9 cellular contexts compared by ENCODE assay signal in the genomic region with DNA sequence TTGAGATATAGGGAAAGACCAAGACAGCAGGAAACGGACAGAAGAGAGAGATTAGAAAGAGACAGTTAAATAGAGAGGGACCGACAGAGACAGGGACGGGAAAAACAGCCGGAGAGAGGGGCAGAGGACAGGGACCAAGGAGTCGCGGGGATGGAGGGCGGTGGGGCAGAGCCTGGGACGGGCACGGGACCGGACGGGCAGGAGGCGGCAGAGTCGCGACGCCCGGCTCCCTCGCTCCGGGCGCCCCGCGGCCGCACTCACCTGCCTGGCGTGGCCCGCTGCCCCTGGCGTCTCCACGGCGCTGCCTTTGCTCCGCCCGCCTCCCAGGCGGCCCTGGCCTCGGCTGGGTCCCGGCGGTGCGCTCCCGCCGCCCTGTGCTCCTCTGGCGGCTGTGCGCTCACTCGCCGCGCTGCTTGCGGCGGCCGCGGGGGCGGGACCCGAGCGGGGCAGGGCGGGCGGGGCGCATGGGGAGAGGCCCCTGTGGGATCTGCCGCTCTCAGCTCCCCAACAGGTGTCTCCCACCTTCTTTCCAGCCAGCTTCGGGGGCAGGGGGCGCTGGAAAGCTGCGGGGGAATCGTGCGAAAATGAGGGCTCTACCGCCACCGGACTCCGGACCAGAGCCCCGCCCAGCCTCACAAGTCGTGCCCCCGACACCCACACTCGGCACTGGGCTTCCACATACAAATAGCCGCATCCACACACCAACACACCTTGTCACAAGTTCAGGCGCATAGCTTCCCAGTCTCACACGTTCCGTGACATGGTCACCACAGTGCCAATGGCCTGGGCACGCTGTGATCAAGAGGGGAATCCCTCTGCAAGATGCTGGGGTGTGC. TPM values are rescaled to one million over a fixed set of nuclear protein-coding genes. Genes with fewer than 3 reads are reported as not detected.
DNase-seq lines count a peak whose midpoint lies in the region; ATAC-seq and TF ChIP-seq lines count a peak whose summit lies in the region.
"Had no signal": no experiment of that assay in that cellular context is flagged by ENCODE, and none has a peak within 500 bp of the region (broad histone marks: within the 10 kb centered on the region; RNA-seq: fewer than 3 reads in every experiment).

A gene with protein sequence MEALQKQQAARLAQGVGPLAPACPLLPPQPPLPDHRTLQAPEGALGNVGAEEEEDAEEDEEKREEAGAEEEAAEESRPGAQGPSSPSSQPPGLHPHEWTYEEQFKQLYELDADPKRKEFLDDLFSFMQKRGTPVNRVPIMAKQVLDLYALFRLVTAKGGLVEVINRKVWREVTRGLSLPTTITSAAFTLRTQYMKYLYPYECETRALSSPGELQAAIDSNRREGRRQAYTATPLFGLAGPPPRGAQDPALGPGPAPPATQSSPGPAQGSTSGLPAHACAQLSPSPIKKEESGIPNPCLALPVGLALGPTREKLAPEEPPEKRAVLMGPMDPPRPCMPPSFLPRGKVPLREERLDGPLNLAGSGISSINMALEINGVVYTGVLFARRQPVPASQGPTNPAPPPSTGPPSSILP (minus strand): TSS at position 411 of the 836 bp plus-strand sequence. CDS start 1,052 bp downstream, outside the sequence.

- peak; percentile 81 for ATAC-seq in activated B cell treated with CpG ODN at 0.5 μM for 24 hours (ENCODE audit: low read depth)
- peak; percentile 86 for ATAC-seq in upper lobe of right lung

- peaks cover 57% of the 10 kb centered on the region for H3K27me3 Mint-ChIP-seq in activated B cell treated with CpG ODN at 0.5 μM for 24 hours

- H3K27ac ChIP-seq in muscle layer of colon (ENCODE audit: low read depth, low read length) = no peak within 1 kb of the TSS
- H3K27ac ChIP-seq in upper lobe of right lung = no peak within 1 kb of the TSS

- no peaks in the 10 kb centered on the region for H3K36me3 Mint-ChIP-seq in activated B cell treated with CpG ODN at 0.5 μM for 24 hours (ENCODE audit: low read depth)

- no peaks in the 10 kb centered on the region for H3K36me3 ChIP-seq in muscle layer of colon (ENCODE audit: insufficient read depth, low read length)
- H3K36me3 ChIP-seq in upper lobe of right lung = no peaks in the 10 kb centered on the region

- H3K4me1 ChIP-seq in muscle layer of colon (ENCODE audit: insufficient read depth, low read length) = peaks cover 11% of the 10 kb centered on the region
- peaks cover 12% of the 10 kb centered on the region for H3K4me1 ChIP-seq in upper lobe of right lung

- DNase-seq in AG09309 (ENCODE audit: low read depth) (no peak), HFF-Myc (ENCODE audit: extremely low read depth, low read depth) (no peak), activated B cell treated with CpG ODN at 0.5 μM for 24 hours (peak; percentile 47), upper lobe of right lung (peak; percentile 75), epidermal melanocyte (ENCODE audit: insufficient read length, low spot score) (no peak), medulla oblongata (ENCODE audit: extremely low spot score) (no peak)
- DNase-seq in effector CD8-positive, alpha-beta T cell (lab: John Stamatoyannopoulos, UW) = peak; percentile 30

- H3K27me3 ChIP-seq in muscle layer of colon (ENCODE audit: control insufficient read depth in 1 of 2, insufficient read depth in 2 of 2, low read length in 2 of 2) (peaks cover 45 to 57% of the 10 kb centered on the region in 2 donors), upper lobe of right lung (peaks cover 60% of the 10 kb centered on the region)

- peaks cover 21% of the 10 kb centered on the region for H3K4me1 Mint-ChIP-seq in activated B cell treated with CpG ODN at 0.5 μM for 24 hours

- TF ChIP-seq CTCF in AG09309 (IDR thresholded peaks at IDR 0.05; ENCODE audit: control insufficient read depth, insufficient read depth, low read depth, low read length, missing control alignments) (no peak), HFF-Myc (IDR thresholded peaks at IDR 0.05; ENCODE audit: low read depth, low read length, missing control alignments) (no peak), activated B cell treated with CpG ODN at 0.5 μM for 24 hours (IDR thresholded peaks at IDR 0.05) (no peak), upper lobe of right lung (IDR thresholded peaks at IDR 0.05) (no peak)

- H3K4me3 Mint-ChIP-seq in activated B cell treated with CpG ODN at 0.5 μM for 24 hours = peak within 1 kb of the TSS; percentile 78

- CTCF ChIA-PET in activated B cell treated with CpG ODN at 0.5 μM for 24 hours (lab: Charles Lee) = interaction anchor here (1.4 kb wide), 1 partner anchor 18 kb away, joined by 4 read pairs; the partner anchor contains the start of gene GALT

- intact Hi-C loops in activated B cell treated with CpG ODN at 0.5 μM for 24 hours (cut with micrococcal nuclease) (loop anchor here (1.0 kb wide), 1 partner anchor 9 kb away; the partner anchor contains the start of gene DCTN3), upper lobe of right lung (cut with DNase I) (no loop called here)

- H3K27ac Mint-ChIP-seq in activated B cell treated with CpG ODN at 0.5 μM for 24 hours = no peak within 1 kb of the TSS

- POLR2A ChIA-PET in activated B cell treated with CpG ODN at 0.5 μM for 24 hours (lab: Charles Lee) = interaction anchor here (1.7 kb wide), 1 partner anchor 9 kb away, joined by 7 read pairs; the partner anchor contains the start of gene SIGMAR1

- no peaks in the 10 kb centered on the region for H3K9me3 Mint-ChIP-seq in activated B cell treated with CpG ODN at 0.5 μM for 24 hours

- H3K4me3 ChIP-seq in AG09309 (ENCODE audit: control insufficient read depth, low read depth, low read length) = peak within 1 kb of the TSS; percentile 45
- H3K4me3 ChIP-seq in HFF-Myc (replicated peaks; ENCODE audit: low read depth, low read length) = 0 out of 2 replicates have a peak within 1 kb of the TSS, but pooled peaks have one; percentile 14
- peak within 1 kb of the TSS; percentile 30 to 52 for H3K4me3 ChIP-seq in muscle layer of colon (ENCODE audit: low read depth in 1 of 2, low read length in 2 of 2)
- H3K4me3 ChIP-seq in upper lobe of right lung = peak within 1 kb of the TSS; percentile 39

- H3K9ac ChIP-seq in muscle layer of colon (ENCODE audit: low read length) = no peak within 1 kb of the TSS

- H3K9me3 ChIP-seq in muscle layer of colon (ENCODE audit: low read length) = no peaks in the 10 kb centered on the region
- H3K9me3 ChIP-seq in upper lobe of right lung = no peaks in the 10 kb centered on the region

RNA-seq across cellular contexts. Expression of the gene that starts here (rescaled TPM):
- total RNA-seq in activated B cell treated with CpG ODN at 0.5 μM for 24 hours = not detected in 2 replicates
- not detected for total RNA-seq in upper lobe of right lung
- total RNA-seq: dermis microvascular lymphatic vessel endothelial cell had no signal

Comparison
In these comparisons a context has a peak if more than half of its experiments do, and no peak if none do; other contexts are left out.
1. Peak in DNase-seq and ATAC-seq in activated B cell treated with CpG ODN at 0.5 μM for 24 hours; RNA of the gene not detected or under 1 TPM.
2. Peak in DNase-seq, ATAC-seq and H3K4me3 ChIP-seq in upper lobe of right lung; RNA of the gene not detected or under 1 TPM.